8 cellular contexts compared by ENCODE assay signal in the genomic region with DNA sequence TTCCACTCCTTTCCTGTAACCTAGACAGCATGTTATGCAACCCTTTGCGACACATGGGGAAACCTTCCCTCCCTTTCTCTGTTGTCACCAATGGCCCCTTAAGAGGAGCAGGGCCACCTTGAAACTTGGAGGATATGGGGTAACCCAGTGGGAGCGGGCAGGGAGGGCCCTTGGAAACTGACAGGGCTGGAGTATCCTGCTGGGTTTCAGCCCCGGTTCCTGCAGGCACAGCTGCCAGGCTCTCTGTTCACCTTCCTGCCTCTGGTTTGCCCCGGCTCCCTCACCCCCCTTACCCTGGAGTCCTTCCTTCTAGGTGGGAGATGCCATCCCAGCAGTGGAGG. TPM values are rescaled to one million over a fixed set of nuclear protein-coding genes. Genes with fewer than 3 reads are reported as not detected.
DNase-seq lines count a peak whose midpoint lies in the region; ATAC-seq and TF ChIP-seq lines count a peak whose summit lies in the region.

No MANE protein-coding gene starts in this region.

- peaks cover 9% of the 10 kb centered on the region for H3K36me3 Mint-ChIP-seq in progenitor cell of endocrine pancreas (ENCODE audit: insufficient read depth)

- H3K27me3 ChIP-seq in Peyer's patch, result no peaks in the 10 kb centered on the region

- H3K36me3 ChIP-seq in Peyer's patch, result peaks cover 0 to 29% (median 0%) of the 10 kb centered on the region in 3 donors

- peak in 2 of 3 donors; percentile 50 to 57 for DNase-seq in Peyer's patch
- DNase-seq in epithelial cell of esophagus (ENCODE audit: low read depth), result no peak
- no peak for DNase-seq in progenitor cell of endocrine pancreas (ENCODE audit: low spot score, unreplicated experiment)
- no peak for DNase-seq in stimulated activated CD4-positive, alpha-beta T cell treated with anti-CD3 and anti-CD28 coated beads, Interleukin-4, amount 100 ng/mL, for 1 hour
- DNase-seq in NCI-H1105 (lab: John Stamatoyannopoulos, UW), result no peak
- no peak for DNase-seq in EL

- peak overlapping the region; percentile 85 for H3K27ac Mint-ChIP-seq in progenitor cell of endocrine pancreas

- H3K4me1 Mint-ChIP-seq in progenitor cell of endocrine pancreas (ENCODE audit: low read depth), result peaks cover 11% of the 10 kb centered on the region

- peak overlapping the region; percentile 94 to 99 (median 96) for H3K27ac ChIP-seq in Peyer's patch

- no peaks in the 10 kb centered on the region for H3K27me3 Mint-ChIP-seq in progenitor cell of endocrine pancreas

- ATAC-seq in HG02642 (IDR thresholded peaks at IDR 0.05; ENCODE audit: poor library complexity, unreplicated experiment), result no peak

- H3K9me3 ChIP-seq in Peyer's patch, result no peaks in the 10 kb centered on the region

- TF ChIP-seq POLR2A in Peyer's patch (IDR thresholded peaks at IDR 0.05), result no peak

- H3K9me3 Mint-ChIP-seq in progenitor cell of endocrine pancreas (ENCODE audit: low read depth), result no peaks in the 10 kb centered on the region

- H3K4me3 Mint-ChIP-seq in progenitor cell of endocrine pancreas (ENCODE audit: low read depth), result peak overlapping the region; percentile 92

- TF ChIP-seq CTCF in Peyer's patch (IDR thresholded peaks at IDR 0.05), result no peak
- no peak for TF ChIP-seq CTCF in epithelial cell of esophagus (IDR thresholded peaks at IDR 0.05; ENCODE audit: insufficient read depth, low read depth, low read length, missing control alignments)
- TF ChIP-seq CTCF in progenitor cell of endocrine pancreas (IDR thresholded peaks at IDR 0.05; ENCODE audit: unreplicated experiment), result no peak

- H3K4me1 ChIP-seq in Peyer's patch, result peaks cover 0 to 61% (median 4%) of the 10 kb centered on the region in 4 donors

- peak overlapping the region; percentile 84; the same call in 1 of the 2 replicates for H3K4me3 ChIP-seq in GM08714 (ENCODE audit: low read length)
- H3K4me3 ChIP-seq in Peyer's patch, result peak overlapping the region in 2 of 4 donors; percentile 81 to 88
- H3K4me3 ChIP-seq in epithelial cell of esophagus (ENCODE audit: low read length), result peak overlapping the region; percentile 80

RNA-seq across cellular contexts. Expression of a gene that starts 1.5 kb away (rescaled TPM):
- total RNA-seq in Peyer's patch (100 to 1,000 TPM; 202 to 345 (median 268) TPM), progenitor cell of endocrine pancreas (157 and 171 TPM in 2 replicates)

RNA-seq across cellular contexts. Expression of a gene that starts 2.0 kb away (rescaled TPM):
- total RNA-seq in Peyer's patch (100 to 1,000 TPM in 1 of 4 donors, 10 to 100 TPM in 3; 55.3 to 163 (median 63.1) TPM), progenitor cell of endocrine pancreas (137 and 149 TPM in 2 replicates)

RNA-seq across cellular contexts. Expression of a gene that starts 14.1 kb away (rescaled TPM):
- total RNA-seq in Peyer's patch (100 to 1,000 TPM; 151 to 460 (median 341) TPM), progenitor cell of endocrine pancreas (28.1 and 31.4 TPM in 2 replicates)

RNA-seq across cellular contexts. Expression of a gene that starts 19.2 kb away (rescaled TPM):
- 1 to 10 TPM in 1 of 4 donors, not detected in 3; 9.9 TPM for total RNA-seq in Peyer's patch
- not detected in 2 replicates for total RNA-seq in progenitor cell of endocrine pancreas

RNA-seq across cellular contexts. Expression of a gene that starts 20.6 kb away (rescaled TPM):
- total RNA-seq in Peyer's patch (10 to 100 TPM; 31.7 to 99.0 (median 43.9) TPM), progenitor cell of endocrine pancreas (4.3 and 6.2 TPM in 2 replicates)

Comparison
In these comparisons a context has a peak if more than half of its experiments do, and no peak if none do; other contexts are left out.
1. DNase-seq: peak in Peyer's patch (2 of 3); none in epithelial cell of esophagus (single experiment), progenitor cell of endocrine pancreas (single experiment), stimulated activated CD4-positive, alpha-beta T cell treated with anti-CD3 and anti-CD28 coated beads, Interleukin-4, amount 100 ng/mL, for 1 hour (single experiment), NCI-H1105 (single experiment) and EL (single experiment).